In genomic region chr19:13051581-13052165, GRCh38 we compare ENCODE assay signal across 8 cellular contexts. TPM values are rescaled to one million over a fixed set of nuclear protein-coding genes. Genes with fewer than 3 reads are reported as not detected.
DNase-seq lines count a peak whose midpoint lies in the region; ATAC-seq and TF ChIP-seq lines count a peak whose summit lies in the region.

No MANE protein-coding gene starts in this region.

- TF ChIP-seq CTCF in RWPE2 (IDR thresholded peaks at IDR 0.05; ENCODE audit: poor library complexity, severe bottlenecking) (no peak), osteoblast (IDR thresholded peaks at IDR 0.05; ENCODE audit: extremely low read depth, low read depth, low read length) (no peak)

- H3K36me3 ChIP-seq in BLaER1: peaks cover 25% of the 10 kb centered on the region
- H3K36me3 ChIP-seq in RWPE2 (ENCODE audit: low read depth): no peaks in the 10 kb centered on the region
- H3K36me3 ChIP-seq in osteoblast (ENCODE audit: insufficient read depth, low read length): peaks cover 14% of the 10 kb centered on the region

- H3K79me2 ChIP-seq in osteoblast (ENCODE audit: insufficient read depth, low read length): peaks cover 88% of the 10 kb centered on the region

- DNase-seq in HUDEP-2 (lab: John Stamatoyannopoulos, UW; ENCODE audit: unreplicated experiment in 76 of 76) (peak in 41 of 76 experiments; percentile 21 to 85 (median 53)), RWPE2 (ENCODE audit: low spot score) (peak; percentile 82), erythroblast (lab: John Stamatoyannopoulos, UW) (peak; percentile 66 to 75), osteoblast (ENCODE audit: insufficient read length, low spot score, missing footprints) (peak; percentile 73), AG20443 (ENCODE audit: low spot score) (no peak)
- no peak for DNase-seq in activated effector memory CD4-positive, alpha-beta T cell treated with anti-CD3 and anti-CD28 coated beads, Interleukin-2, amount 50 U/mL, for 16 hours
- DNase-seq in effector CD8-positive, alpha-beta T cell (lab: John Stamatoyannopoulos, UW): no peak

- H3K27me3 ChIP-seq in BLaER1 (no peaks in the 10 kb centered on the region), RWPE2 (ENCODE audit: insufficient read depth, poor library complexity, severe bottlenecking) (no peaks in the 10 kb centered on the region), osteoblast (ENCODE audit: insufficient read depth, low read length) (no peaks in the 10 kb centered on the region)

- TF ChIP-seq POLR2A in erythroblast (IDR thresholded peaks at IDR 0.05; ENCODE audit: low read length): no peak

- H3K4me3 ChIP-seq in BLaER1 (0 out of 2 replicates have a peak overlapping the region, but pooled peaks have one; percentile 3), RWPE2 (ENCODE audit: severe bottlenecking) (no peak overlapping the region), osteoblast (ENCODE audit: insufficient read depth, low read length) (no peak overlapping the region)

- H3K4me2 ChIP-seq in BLaER1 (peak overlapping the region; percentile 82), osteoblast (ENCODE audit: insufficient read depth, low read length) (no peak overlapping the region)

- peak overlapping the region; percentile 7; the same call in 1 of the 2 replicates for H3K9ac ChIP-seq in BLaER1

- peaks cover 99% of the 10 kb centered on the region for H4K20me1 ChIP-seq in BLaER1
- peaks cover 29% of the 10 kb centered on the region for H4K20me1 ChIP-seq in osteoblast (ENCODE audit: insufficient read depth, low read length)

- ATAC-seq in RWPE2 (ENCODE audit: low read depth): peak; percentile 44

- H3K9me3 ChIP-seq in BLaER1 (no peaks in the 10 kb centered on the region), RWPE2 (ENCODE audit: severe bottlenecking) (no peaks in the 10 kb centered on the region), osteoblast (ENCODE audit: low read depth, low read length) (no peaks in the 10 kb centered on the region)

- H2AFZ ChIP-seq in osteoblast (ENCODE audit: low read length): no peak overlapping the region

- H3K4me1 ChIP-seq in BLaER1 (peaks cover 86% of the 10 kb centered on the region), RWPE2 (ENCODE audit: insufficient read depth, poor library complexity, severe bottlenecking) (peaks cover 57% of the 10 kb centered on the region), osteoblast (ENCODE audit: insufficient read depth, low read length) (peaks cover 69% of the 10 kb centered on the region)

- H3K27ac ChIP-seq in BLaER1 (peak overlapping the region; percentile 32; the same call in 1 of the 2 replicates), RWPE2 (ENCODE audit: poor library complexity, severe bottlenecking) (peak overlapping the region; percentile 98), osteoblast (ENCODE audit: low read depth, low read length) (peak overlapping the region; percentile 96)

RNA-seq across cellular contexts. Expression of gene LYL1, which starts 51.0 kb away (rescaled TPM):
- 0.29 and 0.36 TPM in 2 replicates for total RNA-seq in osteoblast

RNA-seq across cellular contexts. Expression of gene NFIX, which starts 56.4 kb away (rescaled TPM):
- 114 and 122 TPM in 2 replicates for total RNA-seq in osteoblast

Comparison
In these comparisons a context has a peak if more than half of its experiments do, and no peak if none do; other contexts are left out.
1. H3K27ac ChIP-seq: peak in every context shown above with its lines; median percentile 98 in RWPE2; 96 in osteoblast; 32 in BLaER1.
2. DNase-seq: peak in HUDEP-2 (41 of 76), RWPE2 (single experiment), erythroblast (2 of 2) and osteoblast (single experiment); none in activated effector memory CD4-positive, alpha-beta T cell treated with anti-CD3 and anti-CD28 coated beads, Interleukin-2, amount 50 U/mL, for 16 hours (single experiment), AG20443 (single experiment) and effector CD8-positive, alpha-beta T cell (single experiment).